Comparison of ENCODE assay signal across 1 cellular context in genomic region chr19:52269338-52270261, GRCh38.
TF ChIP-seq lines count a peak whose summit lies in the region.

TSS of gene ZNF766 (plus strand) at chr19:52269587. CDS start at chr19:52269614, 27 bp downstream.

TF ChIP-seq in HCT116, 20 proteins besides CTCF, POLR2A, EP300 and RAD21 (continued from another document):
- TF ChIP-seq EZH2 (IDR thresholded peaks at IDR 0.05) (no peak), CEBPB (IDR thresholded peaks at IDR 0.05; ENCODE audit: low read depth) (peak; percentile 90), EGR1 (IDR thresholded peaks at IDR 0.05; ENCODE audit: low read depth) (no peak), ZFX (IDR thresholded peaks at IDR 0.05) (no peak), SIN3A (IDR thresholded peaks at IDR 0.05; ENCODE audit: low read depth) (0 out of 2 replicates have a peak, but pooled peaks have one; percentile 68), TCF7L2 (IDR thresholded peaks at IDR 0.05; ENCODE audit: borderline replicate concordance, extremely low read depth, insufficient read depth, insufficient read length) (no peak), CBX3 (IDR thresholded peaks at IDR 0.05; ENCODE audit: low read depth) (peak; percentile 31; the same call in 1 of the 2 replicates), FOSL1 (IDR thresholded peaks at IDR 0.05; ENCODE audit: low read depth) (no peak), EZH2phosphoT487 (IDR thresholded peaks at IDR 0.05; ENCODE audit: borderline replicate concordance) (no peak), ATF3 (IDR thresholded peaks at IDR 0.05) (no peak), JUND (IDR thresholded peaks at IDR 0.05) (no peak), POLR2AphosphoS5 (IDR thresholded peaks at IDR 0.05; ENCODE audit: low read depth, low read length) (peak; percentile 92)
